In genomic region chr6:43812850-43813584, GRCh38 we compare ENCODE assay signal across 1 cellular context.
TF ChIP-seq lines count a peak whose summit lies in the region.

No MANE protein-coding gene starts in this region.

TF ChIP-seq in HepG2, 621 proteins besides CTCF, POLR2A, EP300 and RAD21 (continued from another document and continues in another):
- no peak for TF ChIP-seq ZNF275 (CRISPR knock-in tag; IDR thresholded peaks at IDR 0.05; ENCODE audit: borderline replicate concordance)
- no peak for TF ChIP-seq ZBTB7B (CRISPR knock-in tag; IDR thresholded peaks at IDR 0.05)
- TF ChIP-seq GTF2F1 (IDR thresholded peaks at IDR 0.05; ENCODE audit: low read length), result no peak
- TF ChIP-seq THAP7 (CRISPR knock-in tag; IDR thresholded peaks at IDR 0.05), result no peak
- TF ChIP-seq DMTF1 (CRISPR knock-in tag; IDR thresholded peaks at IDR 0.05), result no peak
- no peak for TF ChIP-seq ZNF574 (CRISPR knock-in tag; IDR thresholded peaks at IDR 0.05)
- peak; percentile 38; the same call in 1 of the 2 replicates for TF ChIP-seq FOXA3 (CRISPR knock-in tag; IDR thresholded peaks at IDR 0.05)
- TF ChIP-seq POGK (CRISPR knock-in tag; conservative IDR thresholded peaks at IDR 0.05), result no peak
- TF ChIP-seq SOX13 (IDR thresholded peaks at IDR 0.05), result no peak
- TF ChIP-seq SOX13 (CRISPR knock-in tag; conservative IDR thresholded peaks at IDR 0.05 in 1 of 2, IDR thresholded peaks at IDR 0.05 in 1 of 2), result no peak
- TF ChIP-seq NR0B2 (CRISPR knock-in tag; IDR thresholded peaks at IDR 0.05), result no peak
- no peak for TF ChIP-seq PITX1 (CRISPR knock-in tag; IDR thresholded peaks at IDR 0.05)
- no peak for TF ChIP-seq CREB3 (CRISPR knock-in tag; IDR thresholded peaks at IDR 0.05)
- no peak for TF ChIP-seq ZNF510 (CRISPR knock-in tag; IDR thresholded peaks at IDR 0.05; ENCODE audit: low read depth)
- TF ChIP-seq RBM39 (IDR thresholded peaks at IDR 0.05; ENCODE audit: low read depth, low read length, poor library complexity, severe bottlenecking), result no peak
- TF ChIP-seq RXRA (CRISPR knock-in tag; IDR thresholded peaks at IDR 0.05), result no peak; the same call in 1 of the 2 replicates
- no peak for TF ChIP-seq ZNF224 (CRISPR knock-in tag; IDR thresholded peaks at IDR 0.05)
- 0 out of 2 replicates have a peak, but pooled peaks have one; percentile 25 for TF ChIP-seq BCL3 (CRISPR knock-in tag; IDR thresholded peaks at IDR 0.05)
- TF ChIP-seq GFI1 (CRISPR knock-in tag; IDR thresholded peaks at IDR 0.05; ENCODE audit: borderline replicate concordance), result no peak; the same call in 1 of the 2 replicates
- TF ChIP-seq SAFB2 (CRISPR knock-in tag; IDR thresholded peaks at IDR 0.05; ENCODE audit: borderline replicate concordance, low read depth), result no peak
- no peak; the same call in 1 of the 2 replicates for TF ChIP-seq FOXK1 (CRISPR knock-in tag; IDR thresholded peaks at IDR 0.05; ENCODE audit: borderline replicate concordance, low read depth)
- no peak for TF ChIP-seq ZBTB7A (CRISPR knock-in tag; IDR thresholded peaks at IDR 0.05)
- no peak for TF ChIP-seq ZNF576 (CRISPR knock-in tag; IDR thresholded peaks at IDR 0.05)
- TF ChIP-seq PRMT3 (CRISPR knock-in tag; IDR thresholded peaks at IDR 0.05; ENCODE audit: borderline replicate concordance, low read depth), result no peak
- TF ChIP-seq TGIF2 (CRISPR knock-in tag; IDR thresholded peaks at IDR 0.05), result no peak
- TF ChIP-seq SATB2 (CRISPR knock-in tag; IDR thresholded peaks at IDR 0.05), result no peak
- no peak for TF ChIP-seq SIX1 (CRISPR knock-in tag; IDR thresholded peaks at IDR 0.05; ENCODE audit: borderline replicate concordance)
- TF ChIP-seq ZFP91 (CRISPR knock-in tag; IDR thresholded peaks at IDR 0.05; ENCODE audit: borderline replicate concordance), result peak; percentile 44; the same call in 1 of the 2 replicates
- TF ChIP-seq ZNF496 (CRISPR knock-in tag; IDR thresholded peaks at IDR 0.05; ENCODE audit: insufficient replicate concordance), result no peak
- no peak for TF ChIP-seq FIP1L1 (IDR thresholded peaks at IDR 0.05; ENCODE audit: borderline replicate concordance, insufficient read depth, low read depth, low read length)
- no peak for TF ChIP-seq ELF3 (CRISPR knock-in tag; IDR thresholded peaks at IDR 0.05)
- TF ChIP-seq NFATC3 (CRISPR knock-in tag; IDR thresholded peaks at IDR 0.05), result no peak
- TF ChIP-seq ZNF121 (CRISPR knock-in tag; IDR thresholded peaks at IDR 0.05), result peak; percentile 86
- TF ChIP-seq PCBP1 (IDR thresholded peaks at IDR 0.05; ENCODE audit: borderline replicate concordance, low read depth, low read length), result no peak
- no peak for TF ChIP-seq ZBTB2 (CRISPR knock-in tag; IDR thresholded peaks at IDR 0.05; ENCODE audit: low read depth)
- TF ChIP-seq PBX2 (CRISPR knock-in tag; IDR thresholded peaks at IDR 0.05), result no peak
- no peak for TF ChIP-seq AGO2 (optimal IDR thresholded peaks at IDR 0.05; ENCODE audit: low read depth, low read length)
- no peak for TF ChIP-seq CREB1 (IDR thresholded peaks at IDR 0.05)
- TF ChIP-seq CREB1 (CRISPR knock-in tag; IDR thresholded peaks at IDR 0.05), result no peak
- no peak for TF ChIP-seq JARID2 (CRISPR knock-in tag; IDR thresholded peaks at IDR 0.05; ENCODE audit: insufficient replicate concordance)
- TF ChIP-seq GLMP (CRISPR knock-in tag; IDR thresholded peaks at IDR 0.05; ENCODE audit: borderline replicate concordance), result no peak
- TF ChIP-seq ZNF724P (CRISPR knock-in tag; IDR thresholded peaks at IDR 0.05; ENCODE audit: borderline replicate concordance), result no peak
- TF ChIP-seq ZSCAN31 (CRISPR knock-in tag; IDR thresholded peaks at IDR 0.05; ENCODE audit: low read depth), result no peak
- no peak for TF ChIP-seq ZNF34 (CRISPR knock-in tag; IDR thresholded peaks at IDR 0.05; ENCODE audit: borderline replicate concordance)
- TF ChIP-seq TBL1XR1 (IDR thresholded peaks at IDR 0.05; ENCODE audit: borderline replicate concordance, low read length, partially characterized antibody), result no peak
- TF ChIP-seq ZNF263 (CRISPR knock-in tag; IDR thresholded peaks at IDR 0.05), result no peak
